Comparison of ENCODE assay signal across 1 cellular context in the genomic region with DNA sequence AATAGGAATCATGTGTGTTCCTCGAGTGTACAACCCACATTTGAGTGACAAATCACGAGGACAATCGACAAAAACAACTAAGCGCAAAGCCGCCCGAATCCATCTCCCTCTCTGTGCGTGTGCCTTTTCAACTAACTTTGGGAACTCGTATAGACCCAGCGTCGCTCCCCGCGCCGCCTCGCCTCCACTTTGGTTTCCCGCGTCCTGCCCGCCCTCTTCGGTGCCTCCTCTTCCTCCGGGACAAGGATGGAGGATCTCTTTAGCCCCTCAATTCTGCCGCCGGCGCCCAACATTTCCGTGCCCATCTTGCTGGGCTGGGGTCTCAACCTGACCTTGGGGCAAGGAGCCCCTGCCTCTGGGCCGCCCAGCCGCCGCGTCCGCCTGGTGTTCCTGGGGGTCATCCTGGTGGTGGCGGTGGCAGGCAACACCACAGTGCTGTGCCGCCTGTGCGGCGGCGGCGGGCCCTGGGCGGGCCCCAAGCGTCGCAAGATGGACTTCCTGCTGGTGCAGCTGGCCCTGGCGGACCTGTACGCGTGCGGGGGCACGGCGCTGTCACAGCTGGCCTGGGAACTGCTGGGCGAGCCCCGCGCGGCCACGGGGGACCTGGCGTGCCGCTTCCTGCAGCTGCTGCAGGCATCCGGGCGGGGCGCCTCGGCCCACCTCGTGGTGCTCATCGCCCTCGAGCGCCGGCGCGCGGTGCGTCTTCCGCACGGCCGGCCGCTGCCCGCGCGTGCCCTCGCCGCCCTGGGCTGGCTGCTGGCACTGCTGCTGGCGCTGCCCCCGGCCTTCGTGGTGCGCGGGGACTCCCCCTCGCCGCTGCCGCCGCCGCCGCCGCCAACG.
TF ChIP-seq lines count a peak whose summit lies in the region.

TSS of gene GPR150 (plus strand) at position 58 of the 840 bp plus-strand sequence. CDS start at position 247, 189 bp downstream.

TF ChIP-seq in HepG2, 621 proteins besides CTCF, POLR2A, EP300 and RAD21 (continued from another document and continues in another):
- TF ChIP-seq PREB (CRISPR knock-in tag; IDR thresholded peaks at IDR 0.05) (no peak), SP1 (IDR thresholded peaks at IDR 0.05) (no peak), SP1 (CRISPR knock-in tag; IDR thresholded peaks at IDR 0.05) (no peak), FUBP1 (CRISPR knock-in tag; IDR thresholded peaks at IDR 0.05; ENCODE audit: borderline replicate concordance) (no peak), PRMT3 (CRISPR knock-in tag; IDR thresholded peaks at IDR 0.05; ENCODE audit: borderline replicate concordance, low read depth) (0 out of 2 replicates have a peak, but pooled peaks have one; percentile 42), ZNF768 (CRISPR knock-in tag; IDR thresholded peaks at IDR 0.05) (peak; percentile 64; the same call in 1 of the 2 replicates), SMYD3 (CRISPR knock-in tag; IDR thresholded peaks at IDR 0.05) (no peak), HHEX (CRISPR knock-in tag; IDR thresholded peaks at IDR 0.05) (no peak), ZNF878 (CRISPR knock-in tag; IDR thresholded peaks at IDR 0.05) (no peak), FOXO1 (CRISPR knock-in tag; IDR thresholded peaks at IDR 0.05) (0 out of 2 replicates have a peak, but pooled peaks have one; percentile 22), ZNF136 (CRISPR knock-in tag; IDR thresholded peaks at IDR 0.05; ENCODE audit: low read depth) (0 out of 2 replicates have a peak, but pooled peaks have one; percentile 24), ZNF253 (CRISPR knock-in tag; IDR thresholded peaks at IDR 0.05; ENCODE audit: borderline replicate concordance) (peak; percentile 83), ZFP82 (CRISPR knock-in tag; IDR thresholded peaks at IDR 0.05; ENCODE audit: borderline replicate concordance) (0 out of 2 replicates have a peak, but pooled peaks have one; percentile 51), KDM3A (CRISPR knock-in tag; IDR thresholded peaks at IDR 0.05; ENCODE audit: low read depth) (peak; percentile 29; the same call in 1 of the 2 replicates), ZNF24 (IDR thresholded peaks at IDR 0.05) (no peak), ZNF224 (CRISPR knock-in tag; IDR thresholded peaks at IDR 0.05) (no peak), PAX8 (CRISPR knock-in tag; IDR thresholded peaks at IDR 0.05; ENCODE audit: borderline replicate concordance) (no peak), MAX (IDR thresholded peaks at IDR 0.05) (peak; percentile 89), ZNF556 (CRISPR knock-in tag; IDR thresholded peaks at IDR 0.05; ENCODE audit: borderline replicate concordance) (no peak), ZNF773 (CRISPR knock-in tag; IDR thresholded peaks at IDR 0.05; ENCODE audit: borderline replicate concordance) (no peak), ISL2 (CRISPR knock-in tag; IDR thresholded peaks at IDR 0.05) (no peak), SP140L (CRISPR knock-in tag; IDR thresholded peaks at IDR 0.05; ENCODE audit: borderline replicate concordance) (no peak), ZNF788 (CRISPR knock-in tag; IDR thresholded peaks at IDR 0.05; ENCODE audit: borderline replicate concordance) (no peak), ZBTB42 (CRISPR knock-in tag; IDR thresholded peaks at IDR 0.05) (no peak), FOXK2 (IDR thresholded peaks at IDR 0.05) (no peak), NR2F1 (CRISPR knock-in tag; IDR thresholded peaks at IDR 0.05) (no peak), SMAD3 (CRISPR knock-in tag; IDR thresholded peaks at IDR 0.05) (no peak), ZNF18 (CRISPR knock-in tag; IDR thresholded peaks at IDR 0.05; ENCODE audit: insufficient replicate concordance) (no peak), SPEN (CRISPR knock-in tag; IDR thresholded peaks at IDR 0.05; ENCODE audit: low read depth) (no peak), ZNF446 (CRISPR knock-in tag; IDR thresholded peaks at IDR 0.05) (no peak; the same call in 1 of the 2 replicates), MXI1 (IDR thresholded peaks at IDR 0.05; ENCODE audit: borderline replicate concordance, low read depth, low read length) (0 out of 3 replicates have a peak, but pooled peaks have one; percentile 6), TGIF2 (CRISPR knock-in tag; IDR thresholded peaks at IDR 0.05) (no peak), ZNF780A (CRISPR knock-in tag; IDR thresholded peaks at IDR 0.05) (no peak), RNF219 (CRISPR knock-in tag; IDR thresholded peaks at IDR 0.05) (no peak), YEATS4 (CRISPR knock-in tag; IDR thresholded peaks at IDR 0.05; ENCODE audit: borderline replicate concordance) (peak; percentile 22; the same call in 1 of the 2 replicates), AHR (CRISPR knock-in tag; IDR thresholded peaks at IDR 0.05) (0 out of 2 replicates have a peak, but pooled peaks have one; percentile 4), EZH2 (conservative IDR thresholded peaks at IDR 0.05; ENCODE audit: low read depth, low read length) (peak; percentile 99), SP4 (CRISPR knock-in tag; IDR thresholded peaks at IDR 0.05) (peak; percentile 33; the same call in 1 of the 2 replicates)
- TF ChIP-seq, protein P1, sequence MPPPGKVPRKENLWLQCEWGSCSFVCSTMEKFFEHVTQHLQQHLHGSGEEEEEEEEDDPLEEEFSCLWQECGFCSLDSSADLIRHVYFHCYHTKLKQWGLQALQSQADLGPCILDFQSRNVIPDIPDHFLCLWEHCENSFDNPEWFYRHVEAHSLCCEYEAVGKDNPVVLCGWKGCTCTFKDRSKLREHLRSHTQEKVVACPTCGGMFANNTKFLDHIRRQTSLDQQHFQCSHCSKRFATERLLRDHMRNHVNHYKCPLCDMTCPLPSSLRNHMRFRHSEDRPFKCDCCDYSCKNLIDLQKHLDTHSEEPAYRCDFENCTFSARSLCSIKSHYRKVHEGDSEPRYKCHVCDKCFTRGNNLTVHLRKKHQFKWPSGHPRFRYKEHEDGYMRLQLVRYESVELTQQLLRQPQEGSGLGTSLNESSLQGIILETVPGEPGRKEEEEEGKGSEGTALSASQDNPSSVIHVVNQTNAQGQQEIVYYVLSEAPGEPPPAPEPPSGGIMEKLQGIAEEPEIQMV (CRISPR knock-in tag; IDR thresholded peaks at IDR 0.05; ENCODE audit: low read depth): no peak
- TF ChIP-seq, protein P2, sequence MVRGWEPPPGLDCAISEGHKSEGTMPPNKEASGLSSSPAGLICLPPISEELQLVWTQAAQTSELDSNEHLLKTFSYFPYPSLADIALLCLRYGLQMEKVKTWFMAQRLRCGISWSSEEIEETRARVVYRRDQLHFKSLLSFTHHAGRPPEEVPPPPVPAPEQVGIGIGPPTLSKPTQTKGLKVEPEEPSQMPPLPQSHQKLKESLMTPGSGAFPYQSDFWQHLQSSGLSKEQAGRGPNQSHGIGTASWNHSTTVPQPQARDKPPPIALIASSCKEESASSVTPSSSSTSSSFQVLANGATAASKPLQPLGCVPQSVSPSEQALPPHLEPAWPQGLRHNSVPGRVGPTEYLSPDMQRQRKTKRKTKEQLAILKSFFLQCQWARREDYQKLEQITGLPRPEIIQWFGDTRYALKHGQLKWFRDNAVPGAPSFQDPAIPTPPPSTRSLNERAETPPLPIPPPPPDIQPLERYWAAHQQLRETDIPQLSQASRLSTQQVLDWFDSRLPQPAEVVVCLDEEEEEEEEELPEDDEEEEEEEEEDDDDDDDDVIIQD (CRISPR knock-in tag; IDR thresholded peaks at IDR 0.05; ENCODE audit: low read depth): no peak
- TF ChIP-seq, protein P3, sequence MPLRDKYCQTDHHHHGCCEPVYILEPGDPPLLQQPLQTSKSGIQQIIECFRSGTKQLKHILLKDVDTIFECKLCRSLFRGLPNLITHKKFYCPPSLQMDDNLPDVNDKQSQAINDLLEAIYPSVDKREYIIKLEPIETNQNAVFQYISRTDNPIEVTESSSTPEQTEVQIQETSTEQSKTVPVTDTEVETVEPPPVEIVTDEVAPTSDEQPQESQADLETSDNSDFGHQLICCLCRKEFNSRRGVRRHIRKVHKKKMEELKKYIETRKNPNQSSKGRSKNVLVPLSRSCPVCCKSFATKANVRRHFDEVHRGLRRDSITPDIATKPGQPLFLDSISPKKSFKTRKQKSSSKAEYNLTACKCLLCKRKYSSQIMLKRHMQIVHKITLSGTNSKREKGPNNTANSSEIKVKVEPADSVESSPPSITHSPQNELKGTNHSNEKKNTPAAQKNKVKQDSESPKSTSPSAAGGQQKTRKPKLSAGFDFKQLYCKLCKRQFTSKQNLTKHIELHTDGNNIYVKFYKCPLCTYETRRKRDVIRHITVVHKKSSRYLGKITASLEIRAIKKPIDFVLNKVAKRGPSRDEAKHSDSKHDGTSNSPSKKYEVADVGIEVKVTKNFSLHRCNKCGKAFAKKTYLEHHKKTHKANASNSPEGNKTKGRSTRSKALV (CRISPR knock-in tag; IDR thresholded peaks at IDR 0.05): peak; percentile 87
- TF ChIP-seq, protein P4, sequence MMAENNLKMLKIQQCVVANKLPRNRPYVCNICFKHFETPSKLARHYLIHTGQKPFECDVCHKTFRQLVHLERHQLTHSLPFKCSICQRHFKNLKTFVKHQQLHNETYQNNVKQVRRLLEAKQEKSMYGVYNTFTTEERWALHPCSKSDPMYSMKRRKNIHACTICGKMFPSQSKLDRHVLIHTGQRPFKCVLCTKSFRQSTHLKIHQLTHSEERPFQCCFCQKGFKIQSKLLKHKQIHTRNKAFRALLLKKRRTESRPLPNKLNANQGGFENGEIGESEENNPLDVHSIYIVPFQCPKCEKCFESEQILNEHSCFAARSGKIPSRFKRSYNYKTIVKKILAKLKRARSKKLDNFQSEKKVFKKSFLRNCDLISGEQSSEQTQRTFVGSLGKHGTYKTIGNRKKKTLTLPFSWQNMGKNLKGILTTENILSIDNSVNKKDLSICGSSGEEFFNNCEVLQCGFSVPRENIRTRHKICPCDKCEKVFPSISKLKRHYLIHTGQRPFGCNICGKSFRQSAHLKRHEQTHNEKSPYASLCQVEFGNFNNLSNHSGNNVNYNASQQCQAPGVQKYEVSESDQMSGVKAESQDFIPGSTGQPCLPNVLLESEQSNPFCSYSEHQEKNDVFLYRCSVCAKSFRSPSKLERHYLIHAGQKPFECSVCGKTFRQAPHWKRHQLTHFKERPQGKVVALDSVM (CRISPR knock-in tag; IDR thresholded peaks at IDR 0.05): no peak
- TF ChIP-seq, protein P5, sequence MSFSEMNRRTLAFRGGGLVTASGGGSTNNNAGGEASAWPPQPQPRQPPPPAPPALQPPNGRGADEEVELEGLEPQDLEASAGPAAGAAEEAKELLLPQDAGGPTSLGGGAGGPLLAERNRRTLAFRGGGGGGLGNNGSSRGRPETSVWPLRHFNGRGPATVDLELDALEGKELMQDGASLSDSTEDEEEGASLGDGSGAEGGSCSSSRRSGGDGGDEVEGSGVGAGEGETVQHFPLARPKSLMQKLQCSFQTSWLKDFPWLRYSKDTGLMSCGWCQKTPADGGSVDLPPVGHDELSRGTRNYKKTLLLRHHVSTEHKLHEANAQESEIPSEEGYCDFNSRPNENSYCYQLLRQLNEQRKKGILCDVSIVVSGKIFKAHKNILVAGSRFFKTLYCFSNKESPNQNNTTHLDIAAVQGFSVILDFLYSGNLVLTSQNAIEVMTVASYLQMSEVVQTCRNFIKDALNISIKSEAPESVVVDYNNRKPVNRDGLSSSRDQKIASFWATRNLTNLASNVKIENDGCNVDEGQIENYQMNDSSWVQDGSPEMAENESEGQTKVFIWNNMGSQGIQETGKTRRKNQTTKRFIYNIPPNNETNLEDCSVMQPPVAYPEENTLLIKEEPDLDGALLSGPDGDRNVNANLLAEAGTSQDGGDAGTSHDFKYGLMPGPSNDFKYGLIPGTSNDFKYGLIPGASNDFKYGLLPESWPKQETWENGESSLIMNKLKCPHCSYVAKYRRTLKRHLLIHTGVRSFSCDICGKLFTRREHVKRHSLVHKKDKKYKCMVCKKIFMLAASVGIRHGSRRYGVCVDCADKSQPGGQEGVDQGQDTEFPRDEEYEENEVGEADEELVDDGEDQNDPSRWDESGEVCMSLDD (CRISPR knock-in tag; IDR thresholded peaks at IDR 0.05; ENCODE audit: borderline replicate concordance): no peak
